27 cellular contexts compared by ENCODE assay signal in the genomic region with DNA sequence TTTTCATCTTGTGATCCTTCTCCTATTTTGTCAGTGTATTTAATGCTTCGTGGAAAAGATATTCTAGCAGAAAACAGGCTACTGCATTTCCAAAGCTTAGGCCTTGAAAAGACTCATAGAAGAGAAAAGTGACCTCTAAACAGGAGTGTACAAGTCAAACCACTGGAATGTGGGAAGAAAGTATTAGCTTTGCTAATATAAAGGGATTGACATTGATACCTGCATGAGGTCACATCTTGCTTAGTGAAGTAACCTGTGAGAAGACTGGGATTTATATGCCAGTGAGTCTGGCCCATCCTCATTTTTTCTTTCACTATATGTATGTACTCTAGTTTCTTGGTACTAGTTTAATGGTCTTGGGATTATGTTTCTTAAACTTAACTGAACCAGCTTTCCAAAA.
"Had no signal": no experiment of that assay in that cellular context is flagged by ENCODE, and none has a peak within 500 bp of the region (broad histone marks: within the 10 kb centered on the region; RNA-seq: fewer than 3 reads in every experiment).

No MANE protein-coding gene starts in this region.

- H3K27ac ChIP-seq: neural progenitor cell, ovary, parathyroid adenoma, psoas muscle, right lobe of liver, sigmoid colon, suprapubic skin, testis, tibial artery, transverse colon, upper lobe of right lung, uterus had no signal

- H2AFZ ChIP-seq: neural progenitor cell, parathyroid adenoma had no signal

- H3K36me3 ChIP-seq: neural progenitor cell, ovary, right lobe of liver, sigmoid colon, suprapubic skin, tibial artery, transverse colon, upper lobe of right lung, uterus had no signal

- ATAC-seq: natural killer cell; psoas muscle; right cardiac atrium; right lobe of liver; stimulated activated memory B cell treated with anti-CD40 and anti-IgM and Interleukin-4, amounts not matched to agents 10 μg/mL and 1 μg/mL and 100 μg/mL, for 72 hours; stimulated activated naive CD8-positive, alpha-beta T cell treated with anti-CD3 and anti-CD28 coated beads, Interleukin-15, amount 100 ng/mL, for 72 hours; stimulated activated naive CD8-positive, alpha-beta T cell treated with anti-CD3 and anti-CD28 coated beads, Interleukin-15, Interleukin-2, amounts not matched to agents 100 U/mL and 50 U/mL, for 24 hours; upper lobe of right lung had no signal

- H3K79me2 ChIP-seq: parathyroid adenoma had no signal

- FAIRE-seq: small intestine had no signal

- H3K4me3 ChIP-seq: neural progenitor cell, ovary, psoas muscle, right lobe of liver, sigmoid colon, suprapubic skin, testis, tibial artery, transverse colon, upper lobe of right lung, uterus had no signal

- H3K9me3 ChIP-seq: ovary, psoas muscle, right lobe of liver, sigmoid colon, suprapubic skin, testis, tibial artery, transverse colon, upper lobe of right lung, uterus had no signal

- H3K4me1 ChIP-seq: neural progenitor cell, parathyroid adenoma, psoas muscle, right lobe of liver, suprapubic skin, testis, tibial artery, transverse colon, upper lobe of right lung, uterus had no signal

- H3K9ac ChIP-seq: neural progenitor cell, parathyroid adenoma had no signal

- DNase-seq: natural killer cell; occipital lobe; ovary; posterior cingulate gyrus; psoas muscle; right cardiac atrium; right lobe of liver; sigmoid colon; small intestine; stimulated activated CD4-positive, alpha-beta T cell treated with anti-CD3 and anti-CD28 coated beads, Interleukin-15, amount 100 ng/mL, for 24 hours; stimulated activated CD4-positive, alpha-beta T cell treated with anti-CD3 and anti-CD28 coated beads, Interleukin-2, amount 100 ng/mL, for 24 hours; stimulated activated CD4-positive, alpha-beta T cell treated with anti-CD3 and anti-CD28 coated beads, Interleukin-2, amount 100 ng/mL, for 48 hours; stimulated activated CD4-positive, alpha-beta T cell treated with anti-CD3 and anti-CD28 coated beads, Interleukin-4, amount 100 ng/mL, for 24 hours; stimulated activated CD8-positive, alpha-beta memory T cell treated with anti-CD3 and anti-CD28 coated beads, Interleukin-4, amount 100 ng/mL, for 48 hours; stimulated activated naive CD4-positive, alpha-beta T cell; stimulated activated naive CD8-positive, alpha-beta T cell treated with anti-CD3 and anti-CD28 coated beads, Interleukin-15, amount 100 ng/mL, for 72 hours; stimulated activated naive CD8-positive, alpha-beta T cell treated with anti-CD3 and anti-CD28 coated beads, Interleukin-15, Interleukin-2, amounts not matched to agents 100 U/mL and 50 U/mL, for 24 hours; substantia nigra; testis; tibial artery; transverse colon; upper lobe of right lung; uterus had no signal

- H3K27me3 ChIP-seq: neural progenitor cell, ovary, right lobe of liver, sigmoid colon, suprapubic skin, testis, tibial artery, transverse colon, upper lobe of right lung, uterus had no signal

- H3K4me2 ChIP-seq: neural progenitor cell had no signal
